In genomic region chr15:57129064-57129463, GRCh38 we compare ENCODE assay signal across 19 cellular contexts.
DNase-seq lines count a peak whose midpoint lies in the region; ATAC-seq, FAIRE-seq and TF ChIP-seq lines count a peak whose summit lies in the region.
"Had no signal": no experiment of that assay in that cellular context is flagged by ENCODE, and none has a peak within 500 bp of the region (broad histone marks: within the 10 kb centered on the region; RNA-seq: fewer than 3 reads in every experiment).

No MANE protein-coding gene starts in this region.

- peak overlapping the region; percentile 52 for H3K4me3 Mint-ChIP-seq in natural killer cell treated with Interleukin-12 subunit alpha and Interleukin-12 subunit beta and Interleukin-15 and Interleukin-18, amount 100 ng/mL, for 72 hours
- H3K4me3 Mint-ChIP-seq in natural killer cell (no peak overlapping the region), WTC11 (no peak overlapping the region)
- H3K4me3 Mint-ChIP-seq: B cell; CD4-positive, alpha-beta T cell; CD8-positive, alpha-beta memory T cell; GM23338; H9 had no signal

- no peaks in the 10 kb centered on the region for H3K9me3 Mint-ChIP-seq in natural killer cell treated with Interleukin-12 subunit alpha and Interleukin-12 subunit beta and Interleukin-15 and Interleukin-18, amount 100 ng/mL, for 72 hours
- H3K9me3 Mint-ChIP-seq in natural killer cell (no peaks in the 10 kb centered on the region), WTC11 (no peaks in the 10 kb centered on the region)
- H3K9me3 Mint-ChIP-seq: CD4-positive, alpha-beta T cell; CD8-positive, alpha-beta memory T cell; GM23338; H9 had no signal

- no peaks in the 10 kb centered on the region for H3K27me3 Mint-ChIP-seq in natural killer cell treated with Interleukin-12 subunit alpha and Interleukin-12 subunit beta and Interleukin-15 and Interleukin-18, amount 100 ng/mL, for 72 hours
- H3K27me3 Mint-ChIP-seq in natural killer cell (ENCODE audit: low read depth in 2 of 2) (no peaks in the 10 kb centered on the region), WTC11 (ENCODE audit: low read depth) (no peaks in the 10 kb centered on the region)
- H3K27me3 Mint-ChIP-seq: B cell; CD4-positive, alpha-beta T cell; CD8-positive, alpha-beta memory T cell had no signal

- H3K36me3 Mint-ChIP-seq in natural killer cell treated with Interleukin-12 subunit alpha and Interleukin-12 subunit beta and Interleukin-15 and Interleukin-18, amount 100 ng/mL, for 72 hours: peaks cover 5% of the 10 kb centered on the region
- H3K36me3 Mint-ChIP-seq in natural killer cell (no peaks in the 10 kb centered on the region), WTC11 (no peaks in the 10 kb centered on the region)

- TF ChIP-seq CTCF in natural killer cell (IDR thresholded peaks at IDR 0.05) (no peak), WTC11 (IDR thresholded peaks at IDR 0.05) (no peak)

- POLR2A ChIA-PET in WTC11 (lab: Charles Lee): no interaction called here

- no peak for DNase-seq in natural killer cell treated with Interleukin-12 subunit alpha and Interleukin-12 subunit beta and Interleukin-15 and Interleukin-18, amount 100 ng/mL, for 72 hours (ENCODE audit: low spot score)
- DNase-seq in natural killer cell: no peak
- no peak for DNase-seq in GM18507 (ENCODE audit: extremely low spot score, insufficient read length, low read depth)
- no peak for DNase-seq in WTC11 (ENCODE audit: low spot score)
- no peak for DNase-seq in stimulated activated CD4-positive, alpha-beta T cell treated with anti-CD3 and anti-CD28 coated beads, Interleukin-4, amount 100 ng/mL, for 4 hours
- DNase-seq: CD4-positive, alpha-beta T cell; CD8-positive, alpha-beta memory T cell; DMS 273 treated with DMSO at 0.1 percent for 48 hours; DMS79; EL; GDM1; H9 had no signal

- peaks cover 28 to 39% of the 10 kb centered on the region in 2 donors for H3K4me1 Mint-ChIP-seq in natural killer cell treated with Interleukin-12 subunit alpha and Interleukin-12 subunit beta and Interleukin-15 and Interleukin-18, amount 100 ng/mL, for 72 hours (ENCODE audit: low read depth in 2 of 2)
- peaks cover 39 to 41% of the 10 kb centered on the region in 2 donors for H3K4me1 Mint-ChIP-seq in natural killer cell
- peaks cover 49% of the 10 kb centered on the region for H3K4me1 Mint-ChIP-seq in WTC11

- peak; percentile 15 for FAIRE-seq in GM18507 (lab: Jason Lieb, UNC)
- FAIRE-seq: A204.1, D721Med had no signal

- CTCF ChIA-PET in WTC11 (lab: Charles Lee): interaction anchor here (1.4 kb wide), 1 partner anchor 9 kb away, joined by 6 read pairs; no protein-coding TSS in a partner anchor

- H3K27ac Mint-ChIP-seq in natural killer cell treated with Interleukin-12 subunit alpha and Interleukin-12 subunit beta and Interleukin-15 and Interleukin-18, amount 100 ng/mL, for 72 hours: peak overlapping the region in 1 of 2 donors; percentile 50
- H3K27ac Mint-ChIP-seq in natural killer cell: no peak overlapping the region
- H3K27ac Mint-ChIP-seq in WTC11: peak overlapping the region; percentile 35; the same call in 1 of the 2 replicates
- H3K27ac Mint-ChIP-seq: B cell; CD4-positive, alpha-beta T cell had no signal

- peak; percentile 65 to 75 for ATAC-seq in natural killer cell treated with Interleukin-12 subunit alpha and Interleukin-12 subunit beta and Interleukin-15 and Interleukin-18, amount 100 ng/mL, for 72 hours
- ATAC-seq in natural killer cell (no peak), WTC11 (no peak), GM21515 (IDR thresholded peaks at IDR 0.05; ENCODE audit: unreplicated experiment) (no peak), GM21528 (IDR thresholded peaks at IDR 0.05; ENCODE audit: low FRiP score, unreplicated experiment) (no peak)
- ATAC-seq: HCT116 had no signal

- intact Hi-C loops in natural killer cell (cut with micrococcal nuclease): no loop called here

TF ChIP-seq in WTC11, 78 proteins besides CTCF, POLR2A, EP300 and RAD21:
- TF ChIP-seq ATF2 (CRISPR knock-in tag; IDR thresholded peaks at IDR 0.05; ENCODE audit: borderline replicate concordance, low read depth) (no peak), E2F4 (CRISPR knock-in tag; IDR thresholded peaks at IDR 0.05; ENCODE audit: borderline replicate concordance, low read depth) (no peak), GRHL2 (CRISPR knock-in tag; IDR thresholded peaks at IDR 0.05; ENCODE audit: insufficient replicate concordance, severe bottlenecking) (no peak), ZNF263 (CRISPR knock-in tag; IDR thresholded peaks at IDR 0.05; ENCODE audit: low read depth) (no peak), MXD4 (CRISPR knock-in tag; IDR thresholded peaks at IDR 0.05; ENCODE audit: borderline replicate concordance) (no peak), ESRRA (CRISPR knock-in tag; IDR thresholded peaks at IDR 0.05; ENCODE audit: borderline replicate concordance) (no peak)

Comparison
In these comparisons a context has a peak if more than half of its experiments do, and no peak if none do; other contexts are left out.
1. ATAC-seq: peak in natural killer cell treated with Interleukin-12 subunit alpha and Interleukin-12 subunit beta and Interleukin-15 and Interleukin-18, amount 100 ng/mL, for 72 hours (2 of 2); none in natural killer cell (0 of 3), WTC11 (single experiment), GM21515 (single experiment) and GM21528 (single experiment).